ENCODE assay signal across 12 cellular contexts in genomic region chr14:59435987-59436386, GRCh38.
"Had no signal": no experiment of that assay in that cellular context is flagged by ENCODE, and none has a peak within 500 bp of the region (broad histone marks: within the 10 kb centered on the region; RNA-seq: fewer than 3 reads in every experiment).

No MANE protein-coding gene starts in this region.

- DNase-seq: activated B cell treated with CpG ODN at 0.5 μM for 24 hours; activated CD4-positive, alpha-beta memory T cell treated with anti-CD3 and anti-CD28 coated beads, Interleukin-2, amount 10 ng/mL, durations not matched to agents 7 days and 5 days; activated CD4-positive, alpha-beta T cell treated with anti-CD3 and anti-CD28 coated beads for 4 hours; activated CD8-positive, alpha-beta memory T cell treated with anti-CD3 and anti-CD28 coated beads, Interleukin-2, amount 10 ng/mL, durations not matched to agents 7 days and 5 days; dermis blood vessel endothelial cell; effector memory CD8-positive, alpha-beta T cell; esophagus squamous epithelium; left cardiac atrium; mesenchymal stem cell; mucosa of descending colon; naive B cell; stimulated activated naive B cell treated with anti-CD40 and anti-IgM and Interleukin-4, amounts not matched to agents 10 μg/mL and 1 μg/mL and 100 μg/mL, for 72 hours had no signal

- ATAC-seq: activated CD8-positive, alpha-beta memory T cell treated with anti-CD3 and anti-CD28 coated beads, Interleukin-2, amount 10 ng/mL, durations not matched to agents 7 days and 5 days; effector memory CD8-positive, alpha-beta T cell; left cardiac atrium; mucosa of descending colon; stimulated activated naive B cell treated with anti-CD40 and anti-IgM and Interleukin-4, amounts not matched to agents 10 μg/mL and 1 μg/mL and 100 μg/mL, for 72 hours had no signal
